ENCODE assay signal across 26 cellular contexts in genomic region chr2:160837416-160837815, GRCh38.
DNase-seq lines count a peak whose midpoint lies in the region; ATAC-seq and TF ChIP-seq lines count a peak whose summit lies in the region.
"Had no signal": no experiment of that assay in that cellular context is flagged by ENCODE, and none has a peak within 500 bp of the region (broad histone marks: within the 10 kb centered on the region; RNA-seq: fewer than 3 reads in every experiment).

No MANE protein-coding gene starts in this region.

- DNase-seq in EH (ENCODE audit: low read depth) (peak; percentile 72), RWPE2 (ENCODE audit: low spot score) (no peak), fibroblast of peridontal ligament (ENCODE audit: extremely low read depth) (peak; percentile 46), osteoblast (ENCODE audit: insufficient read length, low spot score, missing footprints) (no peak), HPDE6-E6E7 (ENCODE audit: extremely low spot score) (no peak)
- DNase-seq: activated CD8-positive, alpha-beta T cell treated with anti-CD3 and anti-CD28 coated beads for 36 hours; DMS53; GDM1; GOT3; left ventricle myocardium inferior; NCI-H1105 treated with DMSO at 0.1 percent for 48 hours; NCI-H1930; NCI-H69; ovary; stimulated activated CD4-positive, alpha-beta T cell treated with anti-CD3 and anti-CD28 coated beads, Interleukin-12 subunit alpha, Interleukin-12 subunit beta, amount 100 ng/mL, for 4 hours; stimulated activated CD4-positive, alpha-beta T cell treated with anti-CD3 and anti-CD28 coated beads, Interleukin-4, amount 100 ng/mL, for 1 hour; T-helper 17 cell had no signal

- H2AFZ ChIP-seq in osteoblast (ENCODE audit: low read length), result no peak overlapping the region

- H3K4me1 ChIP-seq in RWPE2 (ENCODE audit: insufficient read depth, poor library complexity, severe bottlenecking), result peaks cover 13% of the 10 kb centered on the region
- peaks cover 22% of the 10 kb centered on the region for H3K4me1 ChIP-seq in osteoblast (ENCODE audit: insufficient read depth, low read length)
- H3K4me1 ChIP-seq: A549, left ventricle myocardium inferior had no signal

- no peaks in the 10 kb centered on the region for H3K9me3 ChIP-seq in RWPE2 (ENCODE audit: severe bottlenecking)
- H3K9me3 ChIP-seq in osteoblast (ENCODE audit: low read depth, low read length), result no peaks in the 10 kb centered on the region
- H3K9me3 ChIP-seq: A549, esophagus muscularis mucosa, left ventricle myocardium inferior, ovary had no signal

- no peak for TF ChIP-seq CTCF in RWPE2 (IDR thresholded peaks at IDR 0.05; ENCODE audit: poor library complexity, severe bottlenecking)
- no peak for TF ChIP-seq CTCF in osteoblast (IDR thresholded peaks at IDR 0.05; ENCODE audit: extremely low read depth, low read depth, low read length)

- H3K79me2 ChIP-seq in osteoblast (ENCODE audit: insufficient read depth, low read length), result no peaks in the 10 kb centered on the region

- peak overlapping the region; percentile 49 for H3K27ac ChIP-seq in RWPE2 (ENCODE audit: poor library complexity, severe bottlenecking)
- peak overlapping the region; percentile 67 for H3K27ac ChIP-seq in osteoblast (ENCODE audit: low read depth, low read length)
- H3K27ac ChIP-seq: A549, esophagus muscularis mucosa, left ventricle myocardium inferior, ovary had no signal

- no peak for ATAC-seq in RWPE2 (ENCODE audit: low read depth)
- ATAC-seq in HG03025 (IDR thresholded peaks at IDR 0.05; ENCODE audit: low FRiP score, unreplicated experiment), result no peak
- no peak for ATAC-seq in GM19023 (IDR thresholded peaks at IDR 0.05; ENCODE audit: unreplicated experiment)
- ATAC-seq in GM18907 (IDR thresholded peaks at IDR 0.05; ENCODE audit: unreplicated experiment), result no peak
- ATAC-seq: activated CD8-positive, alpha-beta T cell treated with anti-CD3 and anti-CD28 coated beads for 36 hours; activated T-helper 17 cell treated with anti-CD3 and anti-CD28 coated beads, Interleukin-2, amount 50 U/mL, for 72 hours; natural killer cell treated with Interleukin-12 subunit alpha and Interleukin-12 subunit beta and Interleukin-15 and Interleukin-18, amount 100 ng/mL, for 72 hours; Panc1; T-helper 17 cell had no signal

- H4K20me1 ChIP-seq in osteoblast (ENCODE audit: insufficient read depth, low read length), result no peaks in the 10 kb centered on the region

- H3K4me3 ChIP-seq in RWPE2 (ENCODE audit: severe bottlenecking), result no peak overlapping the region
- H3K4me3 ChIP-seq in osteoblast (ENCODE audit: insufficient read depth, low read length), result peak overlapping the region; percentile 10
- H3K4me3 ChIP-seq: A549, coronary artery, esophagus muscularis mucosa, left ventricle myocardium inferior, ovary had no signal

- H3K27me3 ChIP-seq in RWPE2 (ENCODE audit: insufficient read depth, poor library complexity, severe bottlenecking) (no peaks in the 10 kb centered on the region), osteoblast (ENCODE audit: insufficient read depth, low read length) (no peaks in the 10 kb centered on the region)
- H3K27me3 ChIP-seq: esophagus muscularis mucosa, ovary had no signal

- peak overlapping the region; percentile 60 for H3K4me2 ChIP-seq in osteoblast (ENCODE audit: insufficient read depth, low read length)
- H3K4me2 ChIP-seq: A549 had no signal

- H3K36me3 ChIP-seq in RWPE2 (ENCODE audit: low read depth) (no peaks in the 10 kb centered on the region), osteoblast (ENCODE audit: insufficient read depth, low read length) (no peaks in the 10 kb centered on the region)
- H3K36me3 ChIP-seq: esophagus muscularis mucosa, left ventricle myocardium inferior, ovary had no signal

Comparison
In these comparisons a context has a peak if more than half of its experiments do, and no peak if none do; other contexts are left out.
1. DNase-seq: peak in EH (single experiment) and fibroblast of peridontal ligament (single experiment); none in RWPE2 (single experiment), osteoblast (single experiment) and HPDE6-E6E7 (single experiment).